Comparison of ENCODE assay signal across 9 cellular contexts in genomic region chr12:129193263-129193871, GRCh38.
DNase-seq lines count a peak whose midpoint lies in the region; ATAC-seq and TF ChIP-seq lines count a peak whose summit lies in the region.
"Had no signal": no experiment of that assay in that cellular context is flagged by ENCODE, and none has a peak within 500 bp of the region (broad histone marks: within the 10 kb centered on the region; RNA-seq: fewer than 3 reads in every experiment).

No MANE protein-coding gene starts in this region.

- H3K4me3 ChIP-seq in left ventricle myocardium inferior, result no peak overlapping the region

- intact Hi-C loops in left ventricle myocardium inferior (cut with micrococcal nuclease), result no loop called here
- intact Hi-C loops in Right ventricle myocardium superior (cut with DNase I), result no loop called here

- TF ChIP-seq CTCF in left ventricle myocardium inferior (IDR thresholded peaks at IDR 0.05; ENCODE audit: borderline replicate concordance) (peak; percentile 44), endothelial cell (IDR thresholded peaks at IDR 0.05; ENCODE audit: unreplicated experiment) (peak; percentile 75)

- H3K9me3 ChIP-seq in left ventricle myocardium inferior (replicated peaks), result peaks cover 25% of the 10 kb centered on the region

- no peak for ATAC-seq in Right ventricle myocardium superior (ENCODE audit: poor library complexity)

- H3K4me3 Mint-ChIP-seq in endothelial cell (ENCODE audit: unreplicated experiment), result no peak overlapping the region

- no peaks in the 10 kb centered on the region for H3K36me3 ChIP-seq in left ventricle myocardium inferior

- peaks cover 7% of the 10 kb centered on the region for H3K27me3 Mint-ChIP-seq in endothelial cell (ENCODE audit: unreplicated experiment)

- H3K27me3 ChIP-seq in left ventricle myocardium inferior (ENCODE audit: low read depth), result no peaks in the 10 kb centered on the region

- H3K4me1 Mint-ChIP-seq in endothelial cell (ENCODE audit: unreplicated experiment), result no peaks in the 10 kb centered on the region

- DNase-seq in left ventricle myocardium inferior, result no peak
- no peak for DNase-seq in Right ventricle myocardium superior
- DNase-seq in NCI-H2171 (lab: John Stamatoyannopoulos, UW), result peak; percentile 47
- no peak for DNase-seq in endothelial cell (ENCODE audit: low spot score)
- DNase-seq in stimulated activated CD8-positive, alpha-beta memory T cell treated with anti-CD3 and anti-CD28 coated beads, Interleukin-2, amount 100 ng/mL, for 48 hours (ENCODE audit: low read depth in 2 of 2), result peak; percentile 5 to 23
- DNase-seq in NCI-H1105 treated with DMSO at 0.1 percent for 48 hours (lab: John Stamatoyannopoulos, UW), result no peak
- DNase-seq in SKM-1 (lab: John Stamatoyannopoulos, UW; ENCODE audit: unreplicated experiment), result no peak
- no peak for DNase-seq in NCI-H2029 treated with DMSO at 0.1 percent for 48 hours (lab: John Stamatoyannopoulos, UW)
- DNase-seq: activated effector memory CD4-positive, alpha-beta T cell treated with Interleukin-2 at 50 U/mL for 16 hours had no signal

- H3K27ac ChIP-seq in left ventricle myocardium inferior (replicated peaks), result no peak overlapping the region

- H3K36me3 Mint-ChIP-seq in endothelial cell (ENCODE audit: low read depth, unreplicated experiment), result peaks cover 17% of the 10 kb centered on the region

- H3K4me1 ChIP-seq in left ventricle myocardium inferior, result no peaks in the 10 kb centered on the region

- H3K9me3 Mint-ChIP-seq in endothelial cell (ENCODE audit: unreplicated experiment), result peaks cover 48% of the 10 kb centered on the region

- H3K27ac Mint-ChIP-seq in endothelial cell (ENCODE audit: unreplicated experiment), result no peak overlapping the region

Comparison
In these comparisons a context has a peak if more than half of its experiments do, and no peak if none do; other contexts are left out.
1. DNase-seq: peak in NCI-H2171 (single experiment) and stimulated activated CD8-positive, alpha-beta memory T cell treated with anti-CD3 and anti-CD28 coated beads, Interleukin-2, amount 100 ng/mL, for 48 hours (2 of 2); none in left ventricle myocardium inferior (single experiment), Right ventricle myocardium superior (single experiment), endothelial cell (single experiment), NCI-H1105 treated with DMSO at 0.1 percent for 48 hours (single experiment), SKM-1 (single experiment) and NCI-H2029 treated with DMSO at 0.1 percent for 48 hours (single experiment).